Comparison of ENCODE assay signal across 27 cellular contexts in the genomic region with DNA sequence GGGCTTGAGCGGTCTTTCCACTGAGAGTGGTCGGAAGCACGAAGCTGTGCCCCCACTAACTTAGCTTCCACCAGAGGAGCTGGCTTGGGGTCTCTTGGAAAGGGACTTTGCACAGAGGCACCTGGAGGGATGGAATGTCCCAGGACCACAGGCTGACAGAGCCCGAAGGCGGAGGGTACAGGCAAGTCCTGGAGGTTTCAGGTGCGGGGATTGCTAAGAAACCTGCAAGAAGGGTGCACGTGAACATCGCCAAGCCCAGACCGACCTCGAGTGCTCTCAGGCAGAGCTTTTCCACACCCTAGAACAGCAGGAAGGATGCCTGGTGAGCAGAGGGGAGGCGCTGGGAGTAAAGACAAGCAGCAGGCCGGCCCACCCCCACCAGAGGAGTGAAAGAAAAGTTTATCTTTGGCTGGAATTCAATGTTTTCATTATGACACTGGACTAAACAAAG.
A peak's percentile ranks its signal among the peaks of the same experiment; 100 is the strongest.
DNase-seq lines count a peak whose midpoint lies in the region; ATAC-seq, FAIRE-seq and TF ChIP-seq lines count a peak whose summit lies in the region.
"Had no signal": no experiment of that assay in that cellular context is flagged by ENCODE, and none has a peak within 500 bp of the region (broad histone marks: within the 10 kb centered on the region; RNA-seq: fewer than 3 reads in every experiment).

No MANE protein-coding gene starts in this region.

- TF ChIP-seq RAD21 in H1 (IDR thresholded peaks at IDR 0.05 in 1 of 2, conservative IDR thresholded peaks at IDR 0.05 in 1 of 2; ENCODE audit: low read depth in 2 of 2, low read length in 2 of 2), result no peak

- H3K4me1 Mint-ChIP-seq in osteocyte (ENCODE audit: unreplicated experiment), result peaks cover 19% of the 10 kb centered on the region
- H3K4me1 Mint-ChIP-seq: activated CD4-positive, alpha-beta T cell treated with anti-CD3 and anti-CD28 coated beads for 36 hours; activated T-helper 17 cell treated with anti-CD3 and anti-CD28 coated beads, Interleukin-2, amount 50 U/mL, for 72 hours had no signal

- no peaks in the 10 kb centered on the region for H3K9me2 ChIP-seq in hepatocyte (replicated peaks; ENCODE audit: insufficient read depth)

- no peak overlapping the region for H3K27ac Mint-ChIP-seq in osteocyte (ENCODE audit: unreplicated experiment)
- H3K27ac Mint-ChIP-seq: activated CD4-positive, alpha-beta T cell treated with anti-CD3 and anti-CD28 coated beads for 36 hours; activated naive CD8-positive, alpha-beta T cell; activated T-helper 17 cell treated with anti-CD3 and anti-CD28 coated beads, Interleukin-2, amount 50 U/mL, for 72 hours; T-helper 1 cell treated with Interleukin-12 subunit alpha and Interleukin-12 subunit beta and Interleukin-4 antibody, amounts not matched to agents 30 μg/mL and 1 μg/mL, for 36 hours had no signal

- ATAC-seq in esophagus mucosa, result no peak
- ATAC-seq: activated CD4-positive, alpha-beta T cell treated with anti-CD3 and anti-CD28 coated beads for 36 hours; activated T-helper 17 cell treated with anti-CD3 and anti-CD28 coated beads, Interleukin-2, amount 50 U/mL, for 72 hours; left cardiac atrium; pancreas had no signal

- H3K36me3 Mint-ChIP-seq in osteocyte (ENCODE audit: unreplicated experiment), result no peaks in the 10 kb centered on the region
- H3K36me3 Mint-ChIP-seq: activated naive CD8-positive, alpha-beta T cell had no signal

- H3K27me3 ChIP-seq in SJSA1 (replicated peaks), result no peaks in the 10 kb centered on the region
- H3K27me3 ChIP-seq in H1 (replicated peaks in 1 of 4; ENCODE audit: control insufficient read depth in 3 of 4, extremely low read depth in 1 of 4, insufficient read depth in 3 of 4, low read length in 3 of 4), result no peaks in the 10 kb centered on the region
- no peaks in the 10 kb centered on the region for H3K27me3 ChIP-seq in hepatocyte
- H3K27me3 ChIP-seq: BLaER1 treated with 17β-estradiol and CSF1 and Interleukin-3, amounts not matched to agents 10 nM and 100 nM; pancreas; Peyer's patch; right atrium auricular region had no signal

- CTCF ChIA-PET in H1 (lab: Charles Lee; ENCODE audit: partially characterized antibody), result interaction anchor here (1.3 to 1.7 kb wide), 2 partner anchors 25 to 187 kb away, joined by 4 read pairs; no protein-coding TSS in a partner anchor

- no peak overlapping the region for H4K91ac ChIP-seq in H1 (replicated peaks; ENCODE audit: insufficient read length, low read length)

- no peaks in the 10 kb centered on the region for H3K27me3 Mint-ChIP-seq in osteocyte (ENCODE audit: unreplicated experiment)

- no peak overlapping the region for H4K5ac ChIP-seq in H1 (ENCODE audit: insufficient read length, low read depth, low read length)

- no peaks in the 10 kb centered on the region for H3K36me3 ChIP-seq in SJSA1
- no peaks in the 10 kb centered on the region for H3K36me3 ChIP-seq in H1 (ENCODE audit: control insufficient read depth in 2 of 4, insufficient read depth in 4 of 4, low read length in 3 of 4)
- H3K36me3 ChIP-seq in hepatocyte (replicated peaks; ENCODE audit: insufficient read depth, low read depth), result no peaks in the 10 kb centered on the region
- H3K36me3 ChIP-seq: BLaER1 treated with 17β-estradiol and CSF1 and Interleukin-3, amounts not matched to agents 10 nM and 100 nM; pancreas; Peyer's patch; right atrium auricular region had no signal

- WGBS in H1 (ENCODE audit: extremely low coverage in 1 of 2, insufficient coverage in 1 of 2, insufficient read length in 1 of 2, insufficient replicate concordance in 2 of 2, low coverage in 1 of 2, low lambda C conversion rate in 2 of 2, missing lambda C conversion rate in 1 of 2), 2 experiments, result 81% methylated on average over 12 of the region's 12 CpGs; no CpG with 5 or more reads in 1 of the 2 experiments
- 81% methylated on average over 12 of the region's 12 CpGs for WGBS in hepatocyte (ENCODE audit: low lambda C conversion rate, missing lambda C conversion rate)

- H3K18ac ChIP-seq in H1 (ENCODE audit: extremely low read depth, low read length), result no peak overlapping the region

- no peak overlapping the region for H2BK120ac ChIP-seq in H1 (replicated peaks; ENCODE audit: low read depth, low read length)

- no peak overlapping the region for H4K8ac ChIP-seq in H1 (ENCODE audit: extremely low read depth, insufficient read depth, low read length)

- H3K56ac ChIP-seq in H1 (replicated peaks; ENCODE audit: insufficient read length, low read depth, low read length), result no peak overlapping the region

- no peaks in the 10 kb centered on the region for H3K79me2 ChIP-seq in H1 (ENCODE audit: control insufficient read depth in 1 of 2, insufficient read depth in 2 of 2, low read length in 2 of 2)
- no peaks in the 10 kb centered on the region for H3K79me2 ChIP-seq in hepatocyte

- no peak overlapping the region for H3K4me3 Mint-ChIP-seq in osteocyte (ENCODE audit: unreplicated experiment)
- H3K4me3 Mint-ChIP-seq: activated CD4-positive, alpha-beta T cell treated with anti-CD3 and anti-CD28 coated beads for 36 hours; activated naive CD8-positive, alpha-beta T cell; activated T-helper 17 cell treated with anti-CD3 and anti-CD28 coated beads, Interleukin-2, amount 50 U/mL, for 72 hours; H9; T-helper 1 cell treated with Interleukin-12 subunit alpha and Interleukin-12 subunit beta and Interleukin-4 antibody, amounts not matched to agents 30 μg/mL and 1 μg/mL, for 36 hours had no signal

- no peaks in the 10 kb centered on the region for H3K23me2 ChIP-seq in H1 (ENCODE audit: low read depth, low read length)

- H2BK20ac ChIP-seq in H1 (ENCODE audit: low read length), result no peak overlapping the region

- H4K20me1 ChIP-seq in H1 (replicated peaks in 1 of 2; ENCODE audit: control insufficient read depth in 1 of 2, insufficient read depth in 2 of 2, low read length in 2 of 2) (no peaks in the 10 kb centered on the region), hepatocyte (ENCODE audit: insufficient read depth, poor library complexity, severe bottlenecking) (no peaks in the 10 kb centered on the region)
- H4K20me1 ChIP-seq: BLaER1 treated with 17β-estradiol and CSF1 and Interleukin-3, amounts not matched to agents 10 nM and 100 nM had no signal

- TF ChIP-seq EP300 in H1 (IDR thresholded peaks at IDR 0.05; ENCODE audit: borderline replicate concordance in 1 of 2, low read depth in 2 of 2, low read length in 2 of 2), result no peak

- H2AK5ac ChIP-seq in H1 (ENCODE audit: low read depth, low read length), result no peak overlapping the region

- H3K4me1 ChIP-seq in SJSA1 (replicated peaks) (peaks cover 23% of the 10 kb centered on the region), H1 (replicated peaks in 1 of 4; ENCODE audit: control insufficient read depth in 3 of 4, insufficient read depth in 4 of 4, low read length in 3 of 4) (no peaks in the 10 kb centered on the region), hepatocyte (ENCODE audit: insufficient read depth) (no peaks in the 10 kb centered on the region)
- H3K4me1 ChIP-seq: BLaER1 treated with 17β-estradiol and CSF1 and Interleukin-3, amounts not matched to agents 10 nM and 100 nM; pancreas; Peyer's patch; right atrium auricular region had no signal

- no peak overlapping the region for H3K9ac ChIP-seq in H1 (replicated peaks in 1 of 4; ENCODE audit: extremely low read depth in 1 of 4, low read depth in 3 of 4, low read length in 3 of 4)
- H3K9ac ChIP-seq: BLaER1 treated with 17β-estradiol and CSF1 and Interleukin-3, amounts not matched to agents 10 nM and 100 nM had no signal

- H3K27ac ChIP-seq in SJSA1 (no peak overlapping the region), H1 (ENCODE audit: low read depth, low read length) (no peak overlapping the region), hepatocyte (no peak overlapping the region)
- H3K27ac ChIP-seq: BLaER1 treated with 17β-estradiol and CSF1 and Interleukin-3, amounts not matched to agents 10 nM and 100 nM; HL-60; pancreas; Peyer's patch; right atrium auricular region had no signal

- H2AFZ ChIP-seq in H1 (ENCODE audit: low read length) (peak overlapping the region; percentile 59; the same call in 1 of the 2 replicates), hepatocyte (no peak overlapping the region)

- FAIRE-seq in H1 (lab: Jason Lieb, UNC), result no peak
- FAIRE-seq: pancreas had no signal

- TF ChIP-seq CTCF in H1 (IDR thresholded peaks at IDR 0.05; ENCODE audit: control extremely low read depth in 1 of 3, insufficient read depth in 1 of 3, low read depth in 1 of 3, low read length in 3 of 3) (no peak), osteocyte (IDR thresholded peaks at IDR 0.05) (no peak), hepatocyte (IDR thresholded peaks at IDR 0.05; ENCODE audit: poor library complexity) (no peak)

- H3K4me2 ChIP-seq in H1 (ENCODE audit: insufficient read depth in 1 of 2, low read depth in 2 of 2, low read length in 2 of 2) (no peak overlapping the region), hepatocyte (no peak overlapping the region)
- H3K4me2 ChIP-seq: BLaER1 treated with 17β-estradiol and CSF1 and Interleukin-3, amounts not matched to agents 10 nM and 100 nM had no signal

- H3K4ac ChIP-seq in H1 (replicated peaks; ENCODE audit: insufficient read length, low read depth, low read length), result no peak overlapping the region

- TF ChIP-seq POLR2A in H1 (IDR thresholded peaks at IDR 0.05; ENCODE audit: control extremely low read depth in 1 of 2, low read depth in 2 of 2, low read length in 2 of 2), result no peak

- H2BK5ac ChIP-seq in H1 (ENCODE audit: low read depth, low read length), result no peak overlapping the region

- H2BK15ac ChIP-seq in H1 (ENCODE audit: low read length), result no peak overlapping the region

- H2BK12ac ChIP-seq in H1 (ENCODE audit: low read depth, low read length), result no peak overlapping the region

- DNase-seq in EH (ENCODE audit: low read depth) (peak; percentile 74), SJSA1 (ENCODE audit: low read depth in 1 of 2, low spot score in 2 of 2) (peak; percentile 55 to 62), H1 (ENCODE audit: low read depth in 1 of 2, low spot score in 2 of 2) (no peak), osteocyte (ENCODE audit: extremely low spot score, unreplicated experiment) (peak; percentile 82), HK-2 (ENCODE audit: unreplicated experiment) (no peak), hepatocyte (ENCODE audit: low spot score) (no peak), RPMI8226 (no peak)
- DNase-seq: activated CD4-positive, alpha-beta T cell treated with anti-CD3 and anti-CD28 coated beads for 36 hours; DND-41; H9; Kasumi-1; left cardiac atrium; mesendoderm; NCI-H187 treated with DMSO at 0.1 percent for 48 hours; NCI-H526 treated with DMSO at 0.1 percent for 48 hours; pancreas; Peyer's patch; stimulated activated CD4-positive, alpha-beta T cell treated with anti-CD3 and anti-CD28 coated beads, Interleukin-12 subunit alpha, Interleukin-12 subunit beta, amount 100 ng/mL, for 4 hours; stimulated activated CD4-positive, alpha-beta T cell treated with anti-CD3 and anti-CD28 coated beads, Interleukin-4, amount 100 ng/mL, for 24 hours; stimulated activated naive CD4-positive, alpha-beta T cell treated with Interleukin-2 at 50 U/mL for 16 hours had no signal

- POLR2A ChIA-PET in H1 (lab: Charles Lee; ENCODE audit: partially characterized antibody), result no interaction called here

- H3K4me3 ChIP-seq in SJSA1 (no peak overlapping the region), H1 (ENCODE audit: extremely low read depth in 1 of 4, insufficient read depth in 2 of 4, low read depth in 3 of 4, low read length in 4 of 4) (no peak overlapping the region), hepatocyte (no peak overlapping the region)
- H3K4me3 ChIP-seq: BLaER1 treated with 17β-estradiol and CSF1 and Interleukin-3, amounts not matched to agents 10 nM and 100 nM; pancreas; Peyer's patch; right atrium auricular region had no signal

- no peak overlapping the region for H3K23ac ChIP-seq in H1 (ENCODE audit: insufficient read length)

- no peaks in the 10 kb centered on the region for H3K9me3 ChIP-seq in SJSA1 (replicated peaks)
- no peaks in the 10 kb centered on the region for H3K9me3 ChIP-seq in H1 (ENCODE audit: insufficient read depth in 2 of 2, low read depth in 1 of 2, low read length in 1 of 2)
- no peaks in the 10 kb centered on the region for H3K9me3 ChIP-seq in hepatocyte (ENCODE audit: low read depth)
- H3K9me3 ChIP-seq: BLaER1 treated with 17β-estradiol and CSF1 and Interleukin-3, amounts not matched to agents 10 nM and 100 nM; pancreas; Peyer's patch; right atrium auricular region had no signal

- no peaks in the 10 kb centered on the region for H3K9me3 Mint-ChIP-seq in osteocyte (ENCODE audit: unreplicated experiment)
- H3K9me3 Mint-ChIP-seq: activated T-helper 17 cell treated with anti-CD3 and anti-CD28 coated beads, Interleukin-2, amount 50 U/mL, for 72 hours; T-helper 1 cell treated with Interleukin-12 subunit alpha and Interleukin-12 subunit beta and Interleukin-4 antibody, amounts not matched to agents 30 μg/mL and 1 μg/mL, for 36 hours had no signal

- no peak overlapping the region for H3K14ac ChIP-seq in H1 (ENCODE audit: insufficient read length)

- H3K79me1 ChIP-seq in H1 (ENCODE audit: low read depth, low read length), result no peaks in the 10 kb centered on the region

Comparison
In these comparisons a context has a peak if more than half of its experiments do, and no peak if none do; other contexts are left out.
1. DNase-seq: peak in EH (single experiment), SJSA1 (2 of 2) and osteocyte (single experiment); none in H1 (0 of 2), HK-2 (single experiment), hepatocyte (single experiment) and RPMI8226 (single experiment).